ENCODE assay signal across 8 cellular contexts in genomic region chr5:88503065-88503394, GRCh38.
A peak's percentile ranks its signal among the peaks of the same experiment; 100 is the strongest.
DNase-seq lines count a peak whose midpoint lies in the region; ATAC-seq, FAIRE-seq and TF ChIP-seq lines count a peak whose summit lies in the region.

No MANE protein-coding gene starts in this region.

- H4K20me1 ChIP-seq in GM12878 (ENCODE audit: control insufficient read depth, insufficient read depth) (no peaks in the 10 kb centered on the region), H9 (ENCODE audit: control insufficient read depth, insufficient read depth, insufficient read length) (no peaks in the 10 kb centered on the region)

- no peak overlapping the region for H3K4ac ChIP-seq in H9 (ENCODE audit: low read depth, low read length)

- H4K8ac ChIP-seq in H9 (replicated peaks; ENCODE audit: insufficient read length, low read depth, low read length) = no peak overlapping the region

- SMC1A ChIA-PET in GM12878 (lab: Charles Lee; ENCODE audit: uncharacterized antibody, unreplicated experiment) = interaction anchor here (0.7 to 1.4 kb wide), 3 partner anchors 12 to 100 kb away, joined by 3 read pairs; no protein-coding TSS in a partner anchor

- no TSS peak for BruUV-seq in GM12878 (replicated peaks; lab: Mats Ljungman, UMichigan)

- ATAC-seq in CD4-positive, alpha-beta T cell (ENCODE audit: poor library complexity) = no peak
- ATAC-seq in GM12878 = peak; percentile 12; the same call in 1 of the 3 replicates
- no peak for ATAC-seq in natural killer cell

- RAD21 ChIA-PET in GM12878 (lab: Charles Lee; ENCODE audit: unreplicated experiment) = no interaction called here

- H3K36me3 ChIP-seq in GM12878 (ENCODE audit: control insufficient read depth in 2 of 2, insufficient read depth in 2 of 2, low read length in 1 of 2) = no peaks in the 10 kb centered on the region

- TF ChIP-seq CTCF in CD4-positive, alpha-beta T cell (IDR thresholded peaks at IDR 0.05) = no peak
- TF ChIP-seq CTCF in GM12878 (IDR thresholded peaks at IDR 0.05 in 2 of 3, conservative IDR thresholded peaks at IDR 0.05 in 1 of 3; ENCODE audit: control insufficient read depth in 2 of 3, extremely low read depth in 1 of 3, insufficient read depth in 1 of 3, low read depth in 3 of 3, low read length in 3 of 3) (no peak), natural killer cell (IDR thresholded peaks at IDR 0.05) (no peak), GM13977 (IDR thresholded peaks at IDR 0.05; ENCODE audit: extremely low read depth, insufficient read depth, missing control alignments) (no peak), H9 (conservative IDR thresholded peaks at IDR 0.05) (no peak)

- peaks cover 6% of the 10 kb centered on the region for H3K36me3 Mint-ChIP-seq in CD4-positive, alpha-beta T cell (ENCODE audit: low read depth)
- no peaks in the 10 kb centered on the region for H3K36me3 Mint-ChIP-seq in IgD-negative memory B cell
- no peaks in the 10 kb centered on the region for H3K36me3 Mint-ChIP-seq in natural killer cell
- no peaks in the 10 kb centered on the region for H3K36me3 Mint-ChIP-seq in H9 (ENCODE audit: insufficient read depth in 1 of 3, low read depth in 3 of 3)

- no peak for TF ChIP-seq EP300 in GM12878 (IDR thresholded peaks at IDR 0.05; ENCODE audit: borderline replicate concordance in 1 of 2, control insufficient read depth in 1 of 2, low read depth in 2 of 2, low read length in 2 of 2)

- H3K56ac ChIP-seq in H9 (ENCODE audit: insufficient read length, low read depth, low read length) = no peak overlapping the region

- no peak overlapping the region for H2BK120ac ChIP-seq in H9 (ENCODE audit: low read depth, low read length, poor library complexity, severe bottlenecking)

- H3K23me2 ChIP-seq in H9 (ENCODE audit: insufficient read length, low read depth, low read length, poor library complexity, severe bottlenecking) = no peaks in the 10 kb centered on the region

- H2BK20ac ChIP-seq in H9 (ENCODE audit: low read depth, low read length, poor library complexity, severe bottlenecking) = no peak overlapping the region

- H2BK5ac ChIP-seq in H9 (ENCODE audit: insufficient read length, low read length) = no peak overlapping the region

- no peak overlapping the region for H3K23ac ChIP-seq in H9 (ENCODE audit: insufficient read length, low read depth, low read length)

- no peak overlapping the region for H4K91ac ChIP-seq in H9 (ENCODE audit: insufficient read length, low read depth, low read length)

- FAIRE-seq in GM12878 (lab: Jason Lieb, UNC) = no peak

- no peak overlapping the region for H3K14ac ChIP-seq in H9 (ENCODE audit: insufficient read depth, low read length)

- in situ Hi-C loops in GM12878 (cut with MboI) = no loop called here
- in situ Hi-C loops in GM13977 (cut with MboI; ENCODE audit: low pct_unique_long_range_greater_than_20kb, low sequenced_read_pairs, unreplicated experiment) = no loop called here

- 0% methylated on average over 2 of the region's 2 CpGs for WGBS in GM12878 (ENCODE audit: insufficient coverage, insufficient replicate concordance, low lambda C conversion rate, missing lambda C conversion rate)
- WGBS in H9 (ENCODE audit: extremely low coverage, insufficient read length, low lambda C conversion rate) = no CpG with 5 or more reads among the region's 2 CpGs

- peaks cover 17% of the 10 kb centered on the region for H3K4me1 Mint-ChIP-seq in CD4-positive, alpha-beta T cell (ENCODE audit: low read depth)
- H3K4me1 Mint-ChIP-seq in IgD-negative memory B cell (peaks cover 8 to 10% (median 9%) of the 10 kb centered on the region in 3 donors), natural killer cell (peaks cover 12 to 15% of the 10 kb centered on the region in 2 donors), H9 (peaks cover 5 to 11% of the 10 kb centered on the region in 2 experiments; a peak in 3 of 4 replicates)

- no peak overlapping the region for H2AK5ac ChIP-seq in H9 (ENCODE audit: insufficient read length, low read length)

- H3K4me2 ChIP-seq in GM12878 (ENCODE audit: control insufficient read depth, insufficient read depth) (peak overlapping the region; percentile 82), H9 (ENCODE audit: insufficient read depth, insufficient read length, low read length) (no peak overlapping the region)

- no peak overlapping the region for H3K18ac ChIP-seq in H9 (ENCODE audit: insufficient read length, low read depth, low read length)

- H4K5ac ChIP-seq in H9 (ENCODE audit: insufficient read length, low read depth, low read length) = no peak overlapping the region

- H3K27me3 Mint-ChIP-seq in CD4-positive, alpha-beta T cell = peaks cover 5% of the 10 kb centered on the region
- peaks cover 2% of the 10 kb centered on the region for H3K27me3 Mint-ChIP-seq in IgD-negative memory B cell
- peaks cover 12 to 18% of the 10 kb centered on the region in 2 donors for H3K27me3 Mint-ChIP-seq in natural killer cell (ENCODE audit: low read depth in 2 of 2)
- peaks cover 4% of the 10 kb centered on the region for H3K27me3 Mint-ChIP-seq in H9 (ENCODE audit: low read depth)

- H2BK12ac ChIP-seq in H9 (ENCODE audit: insufficient read length, low read depth, low read length) = no peak overlapping the region

- H3K27ac Mint-ChIP-seq in CD4-positive, alpha-beta T cell = peak overlapping the region; percentile 86
- peak overlapping the region in 1 of 3 donors; percentile 37 for H3K27ac Mint-ChIP-seq in IgD-negative memory B cell
- H3K27ac Mint-ChIP-seq in natural killer cell = peak overlapping the region; percentile 60 to 77
- no peak overlapping the region for H3K27ac Mint-ChIP-seq in H9

- H3K79me2 ChIP-seq in GM12878 (ENCODE audit: control insufficient read depth, insufficient read depth, low read length) (no peaks in the 10 kb centered on the region), H9 (ENCODE audit: insufficient read depth, low read length) (no peaks in the 10 kb centered on the region)

- H3K79me1 ChIP-seq in H9 (ENCODE audit: insufficient read depth, low read depth, low read length, poor library complexity, severe bottlenecking) = no peaks in the 10 kb centered on the region

- POLR2A ChIA-PET in CD4-positive, alpha-beta T cell (lab: Charles Lee) = interaction anchor here (0.9 to 1.0 kb wide), 2 partner anchors 8 to 1907 kb away, joined by 3 read pairs; partner anchors contain the start of gene CETN3
- POLR2A ChIA-PET in GM12878 (lab: Charles Lee) = no interaction called here

- CTCF ChIA-PET in CD4-positive, alpha-beta T cell (lab: Charles Lee) = interaction anchor here (1.5 kb wide), 1 partner anchor 14 kb away, joined by 3 read pairs; no protein-coding TSS in a partner anchor
- CTCF ChIA-PET in GM12878 (lab: Yijun Ruan, JAX) = interaction anchor here (1.0 kb wide), 1 partner anchor 99 kb away, joined by 3 read pairs; no protein-coding TSS in a partner anchor

- peak overlapping the region; percentile 95 for H3K4me3 Mint-ChIP-seq in CD4-positive, alpha-beta T cell
- H3K4me3 Mint-ChIP-seq in IgD-negative memory B cell = peak overlapping the region; percentile 83 to 93 (median 92)
- peak overlapping the region; percentile 89 for H3K4me3 Mint-ChIP-seq in natural killer cell
- no peak overlapping the region for H3K4me3 Mint-ChIP-seq in H9

- DNase-seq in CD4-positive, alpha-beta T cell = no peak
- DNase-seq in GM12878 (ENCODE audit: low read depth, low spot score) = no peak
- DNase-seq in natural killer cell = no peak
- no peak for DNase-seq in medulla oblongata (ENCODE audit: extremely low spot score)
- no peak for DNase-seq in GM13977 (ENCODE audit: low spot score)
- no peak for DNase-seq in H9
- DNase-seq in stimulated activated CD8-positive, alpha-beta memory T cell treated with anti-CD3 and anti-CD28 coated beads, Interleukin-4, amount 100 ng/mL, for 48 hours = no peak

- H3K27ac ChIP-seq in CD4-positive, alpha-beta T cell (ENCODE audit: low read depth, low read length) = peak overlapping the region; percentile 55
- peak overlapping the region; percentile 59; the same call in 1 of the 2 replicates for H3K27ac ChIP-seq in GM12878 (ENCODE audit: control insufficient read depth, insufficient read depth)
- no peak overlapping the region for H3K27ac ChIP-seq in H9 (ENCODE audit: insufficient read length, low read depth, low read length)

- TF ChIP-seq POLR2A in GM12878 (IDR thresholded peaks at IDR 0.05; ENCODE audit: low read depth, low read length) = no peak

- H2BK15ac ChIP-seq in H9 (ENCODE audit: low read depth, low read length) = no peak overlapping the region

- no peaks in the 10 kb centered on the region for H3K27me3 ChIP-seq in CD4-positive, alpha-beta T cell (ENCODE audit: control insufficient read depth, insufficient read depth, low read length)
- H3K27me3 ChIP-seq in GM12878 (replicated peaks in 1 of 2; ENCODE audit: control insufficient read depth in 2 of 2, insufficient read depth in 2 of 2, low read length in 1 of 2) (no peaks in the 10 kb centered on the region), H9 (ENCODE audit: insufficient read depth, low read length) (no peaks in the 10 kb centered on the region)

- intact Hi-C loops in CD4-positive, alpha-beta T cell (cut with DNase I, micrococcal nuclease) = no loop called here
- intact Hi-C loops in GM12878 (cut with micrococcal nuclease; ENCODE audit: unreplicated experiment) = loop anchor here (10.0 kb wide), 1 partner anchor 172 kb away; no protein-coding TSS in a partner anchor
- intact Hi-C loops in natural killer cell (cut with micrococcal nuclease) = no loop called here

- no peak for TF ChIP-seq RAD21 in GM12878 (IDR thresholded peaks at IDR 0.05; ENCODE audit: insufficient read depth, low read depth, low read length)

- H3K4me1 ChIP-seq in GM12878 (ENCODE audit: control insufficient read depth, insufficient read depth, low read length) = no peaks in the 10 kb centered on the region
- H3K4me1 ChIP-seq in H9 (ENCODE audit: insufficient read depth, low read length) = no peaks in the 10 kb centered on the region

- H2AFZ ChIP-seq in GM12878 (ENCODE audit: control insufficient read depth, low read depth, low read length) = peak overlapping the region; percentile 96
- H2AFZ ChIP-seq in H9 (ENCODE audit: low read length) = no peak overlapping the region

- H3T11ph ChIP-seq in H9 (ENCODE audit: low read length) = no peak overlapping the region

- no peaks in the 10 kb centered on the region for H3K9me3 Mint-ChIP-seq in CD4-positive, alpha-beta T cell
- H3K9me3 Mint-ChIP-seq in IgD-negative memory B cell (no peaks in the 10 kb centered on the region), natural killer cell (no peaks in the 10 kb centered on the region), H9 (no peaks in the 10 kb centered on the region)

- peak overlapping the region; percentile 57 for H3K4me3 ChIP-seq in GM12878

- no peaks in the 10 kb centered on the region for H3K9me3 ChIP-seq in CD4-positive, alpha-beta T cell (ENCODE audit: control insufficient read depth, low read length)
- H3K9me3 ChIP-seq in GM12878 (replicated peaks; ENCODE audit: control insufficient read depth, insufficient read depth, low read length) (no peaks in the 10 kb centered on the region), H9 (ENCODE audit: control insufficient read depth, low read depth, low read length) (no peaks in the 10 kb centered on the region)

- H3K9ac ChIP-seq in GM12878 (ENCODE audit: control insufficient read depth, insufficient read depth, low read length) = peak overlapping the region; percentile 58
- H3K9ac ChIP-seq in H9 (ENCODE audit: extremely low read depth, insufficient read length, low read length) = no peak overlapping the region

Comparison
In these comparisons a context has a peak if more than half of its experiments do, and no peak if none do; other contexts are left out.
1. H3K27ac Mint-ChIP-seq: peak in CD4-positive, alpha-beta T cell (single experiment) and natural killer cell (2 of 2); none in H9 (0 of 3).
2. H3K4me3 Mint-ChIP-seq: peak in CD4-positive, alpha-beta T cell (single experiment), IgD-negative memory B cell (4 of 4) and natural killer cell (single experiment); none in H9 (0 of 2).